Comparison of ENCODE assay signal across 1 cellular context in genomic region chr6:135481786-135482369, GRCh38.
TF ChIP-seq lines count a peak whose summit lies in the region.

No MANE protein-coding gene starts in this region.

TF ChIP-seq in K562, 482 proteins besides CTCF, POLR2A, EP300 and RAD21 (continued from another document):
- no peak for TF ChIP-seq ARID4B (CRISPR knock-in tag; IDR thresholded peaks at IDR 0.05)
- TF ChIP-seq SMAD3 (CRISPR knock-in tag; conservative IDR thresholded peaks at IDR 0.05) = no peak
